25 cellular contexts compared by ENCODE assay signal in the genomic region with DNA sequence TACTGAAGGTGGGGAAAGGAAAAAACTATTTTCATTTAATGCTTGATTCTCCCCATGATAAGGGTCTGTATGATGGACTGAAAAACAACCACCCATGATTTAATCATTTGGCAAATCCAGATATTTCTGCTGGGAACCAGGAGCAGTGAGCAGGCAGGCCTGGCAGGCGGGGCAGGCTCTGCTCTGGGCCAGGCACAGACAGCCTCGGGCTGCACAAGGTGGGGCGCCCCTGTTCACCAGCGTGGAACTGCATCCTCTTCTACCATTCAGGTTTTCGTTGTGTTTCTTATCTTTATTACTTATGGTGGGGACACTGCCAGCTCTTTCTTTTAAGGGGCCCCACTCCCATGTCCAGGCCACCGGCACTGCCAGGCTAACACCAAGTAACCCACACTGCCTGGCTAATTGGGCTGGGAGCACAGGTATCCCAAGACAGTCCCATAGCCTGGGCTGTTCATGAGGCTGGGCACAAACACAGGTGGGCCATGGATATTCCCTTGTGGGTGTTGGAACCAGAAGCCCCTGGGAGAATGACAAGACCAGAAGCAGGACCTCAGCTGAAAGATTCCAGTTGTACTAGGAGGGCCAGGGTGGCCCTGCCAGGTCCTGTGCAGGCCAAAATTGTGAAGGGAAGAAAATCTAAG. TPM values are rescaled to one million over a fixed set of nuclear protein-coding genes. Genes with fewer than 3 reads are reported as not detected.
DNase-seq lines count a peak whose midpoint lies in the region; ATAC-seq, FAIRE-seq and TF ChIP-seq lines count a peak whose summit lies in the region.
"Had no signal": no experiment of that assay in that cellular context is flagged by ENCODE, and none has a peak within 500 bp of the region (broad histone marks: within the 10 kb centered on the region; RNA-seq: fewer than 3 reads in every experiment).

No MANE protein-coding gene starts in this region.

- no peak for FAIRE-seq in kidney (lab: Jason Lieb, UNC)
- FAIRE-seq: G401.6 had no signal

- no peaks in the 10 kb centered on the region for H3K36me3 Mint-ChIP-seq in GM23338 (ENCODE audit: low read depth)
- H3K36me3 Mint-ChIP-seq in osteocyte (ENCODE audit: unreplicated experiment): no peaks in the 10 kb centered on the region
- no peaks in the 10 kb centered on the region for H3K36me3 Mint-ChIP-seq in activated T-helper 17 cell treated with anti-CD3 and anti-CD28 coated beads, Interleukin-2, amount 50 U/mL, for 72 hours (ENCODE audit: low read depth)
- H3K36me3 Mint-ChIP-seq: activated naive CD8-positive, alpha-beta T cell treated with anti-CD3 and anti-CD28 coated beads, Interleukin-2, amount 10 ng/mL, durations not matched to agents 7 days and 5 days; CD4-positive, CD25-positive, alpha-beta regulatory T cell; natural killer cell treated with Interleukin-12 subunit alpha and Interleukin-12 subunit beta and Interleukin-15 and Interleukin-18, amount 100 ng/mL, for 72 hours; stimulated activated naive B cell treated with anti-CD40 and anti-IgM and Interleukin-4, amounts not matched to agents 10 μg/mL and 1 μg/mL and 100 μg/mL, for 72 hours had no signal

- no peak overlapping the region for H3K9ac ChIP-seq in kidney (ENCODE audit: low read length in 2 of 2)

- H3K9me3 ChIP-seq in SJCRH30 (replicated peaks): no peaks in the 10 kb centered on the region
- H3K9me3 ChIP-seq in kidney (ENCODE audit: control insufficient read depth in 1 of 2, low read length in 2 of 2): no peaks in the 10 kb centered on the region
- H3K9me3 ChIP-seq: SJSA1, thoracic aorta had no signal

- 0 out of 2 replicates have a peak, but pooled peaks cover 3% of the 10 kb centered on the region for H3K9me2 ChIP-seq in GM23338 (ENCODE audit: insufficient read depth)

- intact Hi-C loops in kidney (cut with DNase I): no loop called here

- H3K27me3 Mint-ChIP-seq in GM23338 (ENCODE audit: insufficient read depth, low read depth, poor library complexity) (no peaks in the 10 kb centered on the region), osteocyte (ENCODE audit: unreplicated experiment) (no peaks in the 10 kb centered on the region)
- H3K27me3 Mint-ChIP-seq in activated T-helper 17 cell treated with anti-CD3 and anti-CD28 coated beads, Interleukin-2, amount 50 U/mL, for 72 hours: no peaks in the 10 kb centered on the region
- H3K27me3 Mint-ChIP-seq: natural killer cell treated with Interleukin-12 subunit alpha and Interleukin-12 subunit beta and Interleukin-15 and Interleukin-18, amount 100 ng/mL, for 72 hours; stimulated activated naive B cell treated with anti-CD40 and anti-IgM and Interleukin-4, amounts not matched to agents 10 μg/mL and 1 μg/mL and 100 μg/mL, for 72 hours had no signal

- H3K27me3 ChIP-seq in GM23338 (ENCODE audit: insufficient read depth) (no peaks in the 10 kb centered on the region), SJCRH30 (no peaks in the 10 kb centered on the region)
- H3K27me3 ChIP-seq: SJSA1 had no signal

- H3K4me3 ChIP-seq in GM23338: no peak overlapping the region
- H3K4me3 ChIP-seq in SJCRH30: no peak overlapping the region
- H3K4me3 ChIP-seq in kidney (ENCODE audit: low read length in 2 of 2): no peak overlapping the region
- H3K4me3 ChIP-seq: SJSA1 had no signal

- no peaks in the 10 kb centered on the region for H4K20me1 ChIP-seq in GM23338 (replicated peaks; ENCODE audit: insufficient read depth)

- peak overlapping the region; percentile 15 for H2AFZ ChIP-seq in GM23338

- no peaks in the 10 kb centered on the region for H3F3A ChIP-seq in GM23338 (replicated peaks; ENCODE audit: low read depth)

- ATAC-seq in GM23338 (peak; percentile 88), HG02840 (IDR thresholded peaks at IDR 0.05; ENCODE audit: low FRiP score, unreplicated experiment) (no peak)
- ATAC-seq in activated T-helper 17 cell treated with anti-CD3 and anti-CD28 coated beads, Interleukin-2, amount 50 U/mL, for 72 hours (replicated peaks): no peak
- ATAC-seq: PC-3; stimulated activated naive B cell treated with anti-CD40 and anti-IgM and Interleukin-4, amounts not matched to agents 10 μg/mL and 1 μg/mL and 100 μg/mL, for 72 hours had no signal

- H3K9me3 Mint-ChIP-seq in GM23338 (no peaks in the 10 kb centered on the region; the same call in 2 of the 3 replicates), osteocyte (ENCODE audit: unreplicated experiment) (no peaks in the 10 kb centered on the region)
- H3K9me3 Mint-ChIP-seq in activated T-helper 17 cell treated with anti-CD3 and anti-CD28 coated beads, Interleukin-2, amount 50 U/mL, for 72 hours: no peaks in the 10 kb centered on the region
- H3K9me3 Mint-ChIP-seq: activated naive CD8-positive, alpha-beta T cell treated with anti-CD3 and anti-CD28 coated beads, Interleukin-2, amount 10 ng/mL, durations not matched to agents 7 days and 5 days; natural killer cell treated with Interleukin-12 subunit alpha and Interleukin-12 subunit beta and Interleukin-15 and Interleukin-18, amount 100 ng/mL, for 72 hours; stimulated activated naive B cell treated with anti-CD40 and anti-IgM and Interleukin-4, amounts not matched to agents 10 μg/mL and 1 μg/mL and 100 μg/mL, for 72 hours had no signal

- H3K4me1 ChIP-seq in GM23338 (ENCODE audit: insufficient read depth) (peaks cover 11% of the 10 kb centered on the region), SJCRH30 (peaks cover 7% of the 10 kb centered on the region; the same call in 1 of the 2 replicates), kidney (ENCODE audit: control insufficient read depth in 1 of 2, insufficient read depth in 1 of 2, low read depth in 1 of 2, low read length in 2 of 2) (peaks cover 2 to 18% of the 10 kb centered on the region in 2 donors)

- H3K27ac ChIP-seq in GM23338 (ENCODE audit: low read depth) (no peak overlapping the region), SJCRH30 (peak overlapping the region; percentile 93; the same call in 1 of the 2 replicates), kidney (ENCODE audit: low read depth in 2 of 2, low read length in 2 of 2) (peak overlapping the region; percentile 60 to 83)
- H3K27ac ChIP-seq: SJSA1, WERI-Rb-1 had no signal

- DNase-seq in GM23338 (ENCODE audit: low spot score): peak; percentile 15
- DNase-seq in SJCRH30: no peak
- no peak for DNase-seq in kidney
- peak; percentile 57 for DNase-seq in osteocyte (ENCODE audit: extremely low spot score, unreplicated experiment)
- DNase-seq in GM13976 (ENCODE audit: low spot score): no peak
- DNase-seq in SIG-M5 (lab: John Stamatoyannopoulos, UW): no peak
- DNase-seq: activated effector memory CD4-positive, alpha-beta T cell treated with Interleukin-2 at 50 U/mL for 16 hours; activated naive CD8-positive, alpha-beta T cell treated with anti-CD3 and anti-CD28 coated beads, Interleukin-2, amount 10 ng/mL, durations not matched to agents 7 days and 5 days; CD4-positive, CD25-positive, alpha-beta regulatory T cell; DMS153; effector memory CD4-positive, alpha-beta T cell; midbrain; NCI-H1092; NCI-H2029; PC-3; stimulated activated CD4-positive, alpha-beta T cell treated with anti-CD3 and anti-CD28 coated beads, Interleukin-1b, Interleukin-23, amount 100 ng/mL, for 48 hours; stimulated activated naive B cell treated with anti-CD40 and anti-IgM and Interleukin-4, amounts not matched to agents 10 μg/mL and 1 μg/mL and 100 μg/mL, for 72 hours; T-helper 2 cell; WERI-Rb-1 had no signal

- H3K4me1 Mint-ChIP-seq in GM23338 (peaks cover 12% of the 10 kb centered on the region), osteocyte (ENCODE audit: unreplicated experiment) (peaks cover 35% of the 10 kb centered on the region)
- H3K4me1 Mint-ChIP-seq in activated T-helper 17 cell treated with anti-CD3 and anti-CD28 coated beads, Interleukin-2, amount 50 U/mL, for 72 hours: no peaks in the 10 kb centered on the region
- H3K4me1 Mint-ChIP-seq: activated naive CD8-positive, alpha-beta T cell treated with anti-CD3 and anti-CD28 coated beads, Interleukin-2, amount 10 ng/mL, durations not matched to agents 7 days and 5 days; CD4-positive, CD25-positive, alpha-beta regulatory T cell; stimulated activated naive B cell treated with anti-CD40 and anti-IgM and Interleukin-4, amounts not matched to agents 10 μg/mL and 1 μg/mL and 100 μg/mL, for 72 hours had no signal

- TF ChIP-seq CTCF in GM23338 (conservative IDR thresholded peaks at IDR 0.05; ENCODE audit: low read depth in 2 of 2): peak; percentile 19 to 21; a peak in 2 of 4 replicates
- TF ChIP-seq CTCF in kidney (IDR thresholded peaks at IDR 0.05; ENCODE audit: borderline replicate concordance, extremely low read depth, insufficient read depth): no peak
- TF ChIP-seq CTCF in osteocyte (IDR thresholded peaks at IDR 0.05): no peak
- TF ChIP-seq CTCF in GM13976 (IDR thresholded peaks at IDR 0.05; ENCODE audit: borderline replicate concordance, control extremely low read depth, extremely low read depth, insufficient read depth, missing control alignments): no peak

- H3K36me3 ChIP-seq in GM23338 (ENCODE audit: insufficient read depth): no peaks in the 10 kb centered on the region
- no peaks in the 10 kb centered on the region for H3K36me3 ChIP-seq in SJCRH30
- no peaks in the 10 kb centered on the region for H3K36me3 ChIP-seq in kidney (ENCODE audit: control insufficient read depth in 1 of 2, insufficient read depth in 2 of 2, low read length in 2 of 2)
- H3K36me3 ChIP-seq: SJSA1, thoracic aorta, WERI-Rb-1 had no signal

- no peak overlapping the region for H3K4me3 Mint-ChIP-seq in GM23338
- H3K4me3 Mint-ChIP-seq in osteocyte (ENCODE audit: unreplicated experiment): no peak overlapping the region
- H3K4me3 Mint-ChIP-seq in activated T-helper 17 cell treated with anti-CD3 and anti-CD28 coated beads, Interleukin-2, amount 50 U/mL, for 72 hours: no peak overlapping the region
- H3K4me3 Mint-ChIP-seq: activated naive CD8-positive, alpha-beta T cell treated with anti-CD3 and anti-CD28 coated beads, Interleukin-2, amount 10 ng/mL, durations not matched to agents 7 days and 5 days; CD4-positive, CD25-positive, alpha-beta regulatory T cell; natural killer cell treated with Interleukin-12 subunit alpha and Interleukin-12 subunit beta and Interleukin-15 and Interleukin-18, amount 100 ng/mL, for 72 hours; stimulated activated naive B cell treated with anti-CD40 and anti-IgM and Interleukin-4, amounts not matched to agents 10 μg/mL and 1 μg/mL and 100 μg/mL, for 72 hours had no signal

- H3K79me2 ChIP-seq in GM23338 (replicated peaks; ENCODE audit: insufficient read depth): no peaks in the 10 kb centered on the region

- H3K27ac Mint-ChIP-seq in GM23338 (no peak overlapping the region), osteocyte (ENCODE audit: unreplicated experiment) (no peak overlapping the region)
- H3K27ac Mint-ChIP-seq in activated T-helper 17 cell treated with anti-CD3 and anti-CD28 coated beads, Interleukin-2, amount 50 U/mL, for 72 hours: no peak overlapping the region
- H3K27ac Mint-ChIP-seq: activated naive CD8-positive, alpha-beta T cell treated with anti-CD3 and anti-CD28 coated beads, Interleukin-2, amount 10 ng/mL, durations not matched to agents 7 days and 5 days; natural killer cell treated with Interleukin-12 subunit alpha and Interleukin-12 subunit beta and Interleukin-15 and Interleukin-18, amount 100 ng/mL, for 72 hours; stimulated activated naive B cell treated with anti-CD40 and anti-IgM and Interleukin-4, amounts not matched to agents 10 μg/mL and 1 μg/mL and 100 μg/mL, for 72 hours had no signal

- no peak overlapping the region for H3K4me2 ChIP-seq in GM23338

- in situ Hi-C loops in GM13976 (cut with MboI; ENCODE audit: low sequenced_read_pairs, unreplicated experiment): no loop called here

RNA-seq across cellular contexts. Expression of a gene that starts 57.1 kb away (rescaled TPM):
- 64.9 and 80.9 TPM in 2 replicates for total RNA-seq in GM23338 (2014; rRNA removed; shearing (Covaris generic))
- polyA plus RNA-seq in GM23338 (2016; fragmentation: Nextera tagmentation; extraction: Ambion mirVana) (102 and 103 TPM in 2 replicates), kidney (ENCODE audit: insufficient read depth, low read depth, low replicate concordance) (59.5 TPM)
- 29.7 and 34.7 TPM in 2 replicates for total RNA-seq in SJCRH30 (2014; rRNA removed; shearing (Covaris generic))
- total RNA-seq in kidney (64.3 TPM), osteocyte (48.3 and 50.9 TPM in 2 replicates)
- total RNA-seq in activated T-helper 17 cell treated with anti-CD3 and anti-CD28 coated beads, Interleukin-2, amount 50 U/mL, for 72 hours: 10 to 100 TPM; 53.2 to 62.7 TPM

Comparison
In these comparisons a context has a peak if more than half of its experiments do, and no peak if none do; other contexts are left out.
1. DNase-seq: peak in GM23338 (single experiment) and osteocyte (single experiment); none in SJCRH30 (0 of 2), kidney (single experiment), GM13976 (single experiment) and SIG-M5 (single experiment).
2. CTCF ChIP-seq: peak in GM23338 (2 of 2); none in kidney (single experiment), osteocyte (single experiment) and GM13976 (single experiment).